ENCODE assay signal across 13 cellular contexts in the genomic region with DNA sequence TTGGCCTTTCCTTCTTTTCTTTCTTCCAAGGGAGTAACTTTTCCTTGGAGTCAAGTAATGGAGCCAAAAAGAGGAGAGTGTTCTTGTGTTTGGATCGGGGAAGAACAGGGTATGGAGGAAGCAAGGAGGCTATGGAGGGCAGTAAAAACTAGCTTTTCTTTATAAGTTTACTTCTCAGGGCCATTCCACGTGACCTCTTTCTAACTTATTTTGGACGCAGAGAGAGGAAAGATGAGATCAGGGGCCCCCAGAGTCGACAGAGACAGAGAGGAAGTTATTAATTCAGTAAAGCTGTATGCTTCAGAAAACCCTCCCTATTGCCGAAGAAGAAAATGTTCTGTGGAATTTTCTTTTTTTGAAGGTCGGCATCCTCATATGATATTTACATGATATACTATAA.
DNase-seq lines count a peak whose midpoint lies in the region; ATAC-seq and TF ChIP-seq lines count a peak whose summit lies in the region.
"Had no signal": no experiment of that assay in that cellular context is flagged by ENCODE, and none has a peak within 500 bp of the region (broad histone marks: within the 10 kb centered on the region; RNA-seq: fewer than 3 reads in every experiment).

No MANE protein-coding gene starts in this region.

- H3K9me3 ChIP-seq in SJCRH30 (replicated peaks): no peaks in the 10 kb centered on the region
- H3K9me3 ChIP-seq in muscle layer of colon (ENCODE audit: low read length): no peaks in the 10 kb centered on the region
- no peaks in the 10 kb centered on the region for H3K9me3 ChIP-seq in suprapubic skin
- no peaks in the 10 kb centered on the region for H3K9me3 ChIP-seq in mucosa of descending colon

- no peaks in the 10 kb centered on the region for H3K36me3 ChIP-seq in SJCRH30
- H3K36me3 ChIP-seq in muscle layer of colon (ENCODE audit: insufficient read depth, low read length): no peaks in the 10 kb centered on the region
- H3K36me3 ChIP-seq in suprapubic skin: no peaks in the 10 kb centered on the region
- no peaks in the 10 kb centered on the region for H3K36me3 ChIP-seq in mucosa of descending colon (ENCODE audit: low read depth)

- no peak for TF ChIP-seq POLR2A in suprapubic skin (IDR thresholded peaks at IDR 0.05)

- peaks cover 21% of the 10 kb centered on the region for H3K4me1 ChIP-seq in SJCRH30
- H3K4me1 ChIP-seq in muscle layer of colon (ENCODE audit: insufficient read depth, low read length): no peaks in the 10 kb centered on the region
- peaks cover 14% of the 10 kb centered on the region for H3K4me1 ChIP-seq in suprapubic skin
- no peaks in the 10 kb centered on the region for H3K4me1 ChIP-seq in mucosa of descending colon (ENCODE audit: low read depth)

- intact Hi-C loops in mucosa of descending colon (cut with DNase I, micrococcal nuclease): no loop called here

- H3K27me3 ChIP-seq in SJCRH30 (no peaks in the 10 kb centered on the region), muscle layer of colon (ENCODE audit: control insufficient read depth in 1 of 2, insufficient read depth in 2 of 2, low read length in 2 of 2) (no peaks in the 10 kb centered on the region), suprapubic skin (no peaks in the 10 kb centered on the region)

- H3K4me3 ChIP-seq in SJCRH30 (peak overlapping the region; percentile 50), fibroblast of pulmonary artery (replicated peaks; ENCODE audit: low read depth, low read length) (no peak overlapping the region), muscle layer of colon (ENCODE audit: low read depth in 1 of 2, low read length in 2 of 2) (no peak overlapping the region), suprapubic skin (no peak overlapping the region), mucosa of descending colon (no peak overlapping the region)

- TF ChIP-seq CTCF in fibroblast of pulmonary artery (IDR thresholded peaks at IDR 0.05; ENCODE audit: low read length, missing control alignments) (no peak), suprapubic skin (IDR thresholded peaks at IDR 0.05) (no peak), mucosa of descending colon (IDR thresholded peaks at IDR 0.05) (no peak)

- peak; percentile 45 to 68 for DNase-seq in SJCRH30
- peak; percentile 15 for DNase-seq in fibroblast of pulmonary artery (ENCODE audit: low read depth)
- DNase-seq in suprapubic skin (ENCODE audit: low spot score in 2 of 2): no peak
- no peak for DNase-seq in NCI-H526 (lab: John Stamatoyannopoulos, UW)
- no peak for DNase-seq in stimulated activated naive CD4-positive, alpha-beta T cell treated with Interleukin-2 at 50 U/mL for 16 hours (lab: John Stamatoyannopoulos, UW)
- DNase-seq in mucosa of descending colon: no peak
- DNase-seq: activated naive CD4-positive, alpha-beta T cell treated with Interleukin-2 at 50 U/mL for 16 hours; NCI-H1436 treated with DMSO at 0.1 percent for 48 hours; NCI-H524; stimulated activated CD4-positive, alpha-beta T cell treated with anti-CD3 and anti-CD28 coated beads, Interleukin-2, amount 100 ng/mL, for 48 hours; stimulated activated naive CD4-positive, alpha-beta T cell had no signal

- no peak for TF ChIP-seq EP300 in suprapubic skin (IDR thresholded peaks at IDR 0.05)

- ATAC-seq in HG03135 (IDR thresholded peaks at IDR 0.05; ENCODE audit: unreplicated experiment) (no peak), mucosa of descending colon (no peak)

- 18% methylated on average over 6 of the region's 6 CpGs for WGBS in suprapubic skin

- H3K9ac ChIP-seq in muscle layer of colon (ENCODE audit: low read length): no peak overlapping the region

- H3K27ac ChIP-seq in SJCRH30: peak overlapping the region; percentile 82
- peak overlapping the region; percentile 32 for H3K27ac ChIP-seq in muscle layer of colon (ENCODE audit: low read depth, low read length)
- peak overlapping the region; percentile 82 for H3K27ac ChIP-seq in suprapubic skin

Comparison
In these comparisons a context has a peak if more than half of its experiments do, and no peak if none do; other contexts are left out.
1. DNase-seq: peak in SJCRH30 (2 of 2) and fibroblast of pulmonary artery (single experiment); none in suprapubic skin (0 of 2), NCI-H526 (0 of 2), stimulated activated naive CD4-positive, alpha-beta T cell treated with Interleukin-2 at 50 U/mL for 16 hours (single experiment) and mucosa of descending colon (0 of 3).
2. H3K27ac ChIP-seq: peak in every context shown above with its lines; median percentile 82 in SJCRH30; 82 in suprapubic skin; 32 in muscle layer of colon.